In the genomic region with DNA sequence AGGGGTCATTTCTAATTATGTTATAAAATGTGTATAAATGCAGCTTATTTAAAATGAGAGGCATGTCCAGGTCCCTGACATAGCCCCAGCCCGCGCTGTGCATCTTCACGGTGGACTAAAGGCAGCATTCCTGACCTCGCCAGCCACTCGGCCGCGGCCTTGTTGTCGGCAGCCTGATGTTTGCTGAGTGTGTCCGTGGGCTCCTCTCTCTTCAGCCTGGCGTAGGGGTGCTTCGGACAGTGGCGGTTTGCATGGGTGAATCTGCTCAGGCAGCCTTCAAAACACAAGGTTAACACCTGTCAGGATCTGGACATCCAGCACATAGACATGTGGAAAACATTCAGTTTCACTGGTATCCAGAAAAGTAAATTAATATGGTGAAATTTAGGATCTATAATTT, we compare ENCODE assay signal across 17 cellular contexts.
"Had no signal": no experiment of that assay in that cellular context is flagged by ENCODE, and none has a peak within 500 bp of the region (broad histone marks: within the 10 kb centered on the region; RNA-seq: fewer than 3 reads in every experiment).

No MANE protein-coding gene starts in this region.

- ATAC-seq: activated naive CD4-positive, alpha-beta T cell treated with anti-CD3 and anti-CD28 coated beads, Interleukin-2, amount 50 U/mL, for 72 hours; left cardiac atrium; natural killer cell had no signal

- H3K4me1 Mint-ChIP-seq: activated B cell treated with CpG ODN at 0.5 μM for 24 hours, natural killer cell had no signal

- H3K9me3 ChIP-seq: thyroid gland, uterus had no signal

- H3K36me3 ChIP-seq: cardiac muscle cell, thyroid gland, uterus had no signal

- H3K9me3 Mint-ChIP-seq: activated B cell treated with CpG ODN at 0.5 μM for 24 hours; activated CD4-positive, alpha-beta memory T cell treated with anti-CD3 and anti-CD28 coated beads for 36 hours; activated naive CD4-positive, alpha-beta T cell treated with anti-CD3 and anti-CD28 coated beads, Interleukin-2, amount 50 U/mL, for 72 hours; natural killer cell; T-helper 2 cell treated with Interferon-gamma antibody and Interleukin-4, amounts not matched to agents 5 μg/mL and 100 μg/mL, for 36 hours had no signal

- H3K27ac ChIP-seq: thyroid gland, uterus had no signal

- H3K4me1 ChIP-seq: thyroid gland, uterus had no signal

- H3K27me3 Mint-ChIP-seq: activated B cell treated with CpG ODN at 0.5 μM for 24 hours; activated CD4-positive, alpha-beta memory T cell treated with anti-CD3 and anti-CD28 coated beads for 36 hours had no signal

- DNase-seq: activated B cell treated with CpG ODN at 0.5 μM for 24 hours; activated CD4-positive, alpha-beta memory T cell treated with anti-CD3 and anti-CD28 coated beads for 36 hours; activated CD4-positive, alpha-beta T cell treated with anti-CD3 and anti-CD28 coated beads for 4 hours; activated effector memory CD4-positive, alpha-beta T cell treated with anti-CD3 and anti-CD28 coated beads, Interleukin-2, amount 50 U/mL, for 16 hours; amniotic stem cell; hippocampal formation; left cardiac atrium; natural killer cell; stimulated activated CD4-positive, alpha-beta T cell treated with anti-CD3 and anti-CD28 coated beads, Interleukin-12 subunit alpha, Interleukin-12 subunit beta, amount 100 ng/mL, for 4 hours; stimulated activated CD4-positive, alpha-beta T cell treated with anti-CD3 and anti-CD28 coated beads, Interleukin-1b, Interleukin-23, amount 100 ng/mL, for 48 hours; stimulated activated CD8-positive, alpha-beta memory T cell treated with anti-CD3 and anti-CD28 coated beads, Interleukin-4, amount 100 ng/mL, for 48 hours; stimulated activated naive CD4-positive, alpha-beta T cell; thyroid gland; uterus had no signal

- H3K27ac Mint-ChIP-seq: activated B cell treated with CpG ODN at 0.5 μM for 24 hours; activated CD4-positive, alpha-beta memory T cell treated with anti-CD3 and anti-CD28 coated beads for 36 hours; natural killer cell; T-helper 2 cell treated with Interferon-gamma antibody and Interleukin-4, amounts not matched to agents 5 μg/mL and 100 μg/mL, for 36 hours had no signal

- H3K4me3 ChIP-seq: cardiac muscle cell, thyroid gland, uterus had no signal

- H3K27me3 ChIP-seq: cardiac muscle cell, thyroid gland, uterus had no signal

- H3K36me3 Mint-ChIP-seq: natural killer cell had no signal

- H3K4me3 Mint-ChIP-seq: activated B cell treated with CpG ODN at 0.5 μM for 24 hours; activated CD4-positive, alpha-beta memory T cell treated with anti-CD3 and anti-CD28 coated beads for 36 hours; natural killer cell; T-helper 2 cell treated with Interferon-gamma antibody and Interleukin-4, amounts not matched to agents 5 μg/mL and 100 μg/mL, for 36 hours had no signal
